Comparison of ENCODE assay signal across 8 cellular contexts in genomic region chr17:13601776-13602551, GRCh38. TPM values are rescaled to one million over a fixed set of nuclear protein-coding genes. Genes with fewer than 3 reads are reported as not detected.
DNase-seq lines count a peak whose midpoint lies in the region; ATAC-seq and TF ChIP-seq lines count a peak whose summit lies in the region.

Gene HS3ST3A1 (minus strand): TSS chr17:13601929. CDS start chr17:13601129, 800 bp downstream.

- peak within 1 kb of the TSS; percentile 71 for H3K4me3 ChIP-seq in BLaER1
- H3K4me3 ChIP-seq in thoracic aorta = peak within 1 kb of the TSS; percentile 45

- peak within 1 kb of the TSS; percentile 61 for H3K4me3 Mint-ChIP-seq in central memory CD8-positive, alpha-beta T cell

- peaks cover 11% of the 10 kb centered on the region for H4K20me1 ChIP-seq in BLaER1

- no peak within 1 kb of the TSS for H3K27ac Mint-ChIP-seq in central memory CD8-positive, alpha-beta T cell (ENCODE audit: low read depth)

- peak within 1 kb of the TSS; percentile 49 for H3K9ac ChIP-seq in BLaER1

- H3K27ac ChIP-seq in BLaER1 (no peak within 1 kb of the TSS), thoracic aorta (no peak within 1 kb of the TSS)

- H3K9me3 Mint-ChIP-seq in central memory CD8-positive, alpha-beta T cell = no peaks in the 10 kb centered on the region

- H3K4me1 ChIP-seq in BLaER1 (peaks cover 26% of the 10 kb centered on the region), thoracic aorta (ENCODE audit: control insufficient read depth in 1 of 2, low read depth in 2 of 2) (peaks cover 4 to 17% of the 10 kb centered on the region in 2 donors)

- H3K9me3 ChIP-seq in BLaER1 (no peaks in the 10 kb centered on the region), thoracic aorta (no peaks in the 10 kb centered on the region)

- H3K4me1 Mint-ChIP-seq in central memory CD8-positive, alpha-beta T cell = peaks cover 9% of the 10 kb centered on the region

- peaks cover 82% of the 10 kb centered on the region for H3K27me3 Mint-ChIP-seq in central memory CD8-positive, alpha-beta T cell

- no peak for TF ChIP-seq CTCF in thoracic aorta (IDR thresholded peaks at IDR 0.05)

- H3K4me2 ChIP-seq in BLaER1 = peak within 1 kb of the TSS; percentile 93

- H3K27me3 ChIP-seq in BLaER1 (peaks cover 27% of the 10 kb centered on the region), thoracic aorta (replicated peaks; ENCODE audit: insufficient read depth) (no peaks in the 10 kb centered on the region)

- no peaks in the 10 kb centered on the region for H3K36me3 Mint-ChIP-seq in central memory CD8-positive, alpha-beta T cell (ENCODE audit: insufficient read depth)

- DNase-seq in NCI-H226 (peak; percentile 86), left kidney (ENCODE audit: low read depth, low spot score) (peak; percentile 96), thoracic aorta (ENCODE audit: low spot score) (no peak), NCI-H128 (lab: John Stamatoyannopoulos, UW; ENCODE audit: unreplicated experiment) (no peak), NCI-H524 (lab: John Stamatoyannopoulos, UW) (no peak), cortex of kidney (lab: John Stamatoyannopoulos, UW) (no peak)
- no peak for DNase-seq in central memory CD8-positive, alpha-beta T cell (ENCODE audit: low spot score in 2 of 2)

- no peaks in the 10 kb centered on the region for H3K36me3 ChIP-seq in BLaER1
- H3K36me3 ChIP-seq in thoracic aorta = no peaks in the 10 kb centered on the region

- no peak for ATAC-seq in central memory CD8-positive, alpha-beta T cell (replicated peaks; ENCODE audit: extremely low read depth, poor library complexity, severe bottlenecking)
- ATAC-seq in thoracic aorta (ENCODE audit: insufficient number of reproducible peaks, low FRiP score, low read depth) = no peak

RNA-seq across cellular contexts. Expression of gene HS3ST3A1, which starts in this region (rescaled TPM):
- 1 to 10 TPM; 1.5 to 5.4 TPM for total RNA-seq in thoracic aorta

Comparison
In these comparisons a context has a peak if more than half of its experiments do, and no peak if none do; other contexts are left out.
1. DNase-seq: peak in NCI-H226 (single experiment) and left kidney (single experiment); none in central memory CD8-positive, alpha-beta T cell (0 of 2), thoracic aorta (single experiment), NCI-H128 (single experiment), NCI-H524 (0 of 2) and cortex of kidney (single experiment).